In the genomic region with DNA sequence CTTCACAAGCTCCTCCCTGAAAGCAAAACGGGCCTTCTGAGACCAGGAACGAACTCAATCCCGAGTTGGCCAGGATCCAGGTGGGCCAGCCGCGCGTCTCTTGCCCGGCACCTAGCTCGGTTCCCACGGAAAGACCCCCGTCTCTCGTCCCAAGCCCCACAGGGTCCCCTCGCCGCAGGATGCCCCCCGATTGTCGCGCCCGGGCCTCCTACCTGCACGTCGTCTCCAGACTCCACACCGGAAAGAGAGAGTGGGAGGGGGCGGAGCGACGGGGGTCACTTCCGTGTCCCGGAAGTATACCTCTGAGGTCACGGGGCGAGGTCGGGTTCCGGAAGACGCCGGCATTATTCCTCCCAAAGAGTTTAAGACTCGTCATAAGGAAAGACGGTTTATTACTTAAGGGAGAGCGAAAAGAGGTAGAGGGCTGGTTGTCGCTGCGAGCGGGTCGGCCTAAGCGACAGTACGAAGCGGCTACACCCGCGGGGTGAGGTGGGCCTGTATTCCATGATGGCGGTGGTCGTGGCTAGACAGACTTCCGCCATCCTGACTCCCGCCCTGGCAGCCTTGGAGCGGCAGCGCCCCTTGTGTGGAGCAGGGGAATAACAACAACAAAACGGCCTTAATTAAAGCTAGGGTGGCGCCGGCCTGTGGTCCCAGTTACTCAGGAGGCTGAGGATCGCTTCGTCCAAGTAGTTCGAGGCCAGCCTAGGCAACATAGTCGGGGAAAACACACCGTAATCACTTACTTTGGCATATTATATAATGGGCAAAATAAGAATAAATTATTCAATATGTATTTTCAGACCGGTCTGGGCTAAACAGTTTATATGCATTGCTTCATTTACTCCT, we compare ENCODE assay signal across 1 cellular context.
TF ChIP-seq lines count a peak whose summit lies in the region.

A gene (minus strand): TSS at position 249 of the 849 bp plus-strand sequence. CDS start 2,006 bp downstream, outside the sequence.

TF ChIP-seq in WTC11, 78 proteins besides CTCF, POLR2A, EP300 and RAD21 (continued from another document):
- TF ChIP-seq, protein P1, sequence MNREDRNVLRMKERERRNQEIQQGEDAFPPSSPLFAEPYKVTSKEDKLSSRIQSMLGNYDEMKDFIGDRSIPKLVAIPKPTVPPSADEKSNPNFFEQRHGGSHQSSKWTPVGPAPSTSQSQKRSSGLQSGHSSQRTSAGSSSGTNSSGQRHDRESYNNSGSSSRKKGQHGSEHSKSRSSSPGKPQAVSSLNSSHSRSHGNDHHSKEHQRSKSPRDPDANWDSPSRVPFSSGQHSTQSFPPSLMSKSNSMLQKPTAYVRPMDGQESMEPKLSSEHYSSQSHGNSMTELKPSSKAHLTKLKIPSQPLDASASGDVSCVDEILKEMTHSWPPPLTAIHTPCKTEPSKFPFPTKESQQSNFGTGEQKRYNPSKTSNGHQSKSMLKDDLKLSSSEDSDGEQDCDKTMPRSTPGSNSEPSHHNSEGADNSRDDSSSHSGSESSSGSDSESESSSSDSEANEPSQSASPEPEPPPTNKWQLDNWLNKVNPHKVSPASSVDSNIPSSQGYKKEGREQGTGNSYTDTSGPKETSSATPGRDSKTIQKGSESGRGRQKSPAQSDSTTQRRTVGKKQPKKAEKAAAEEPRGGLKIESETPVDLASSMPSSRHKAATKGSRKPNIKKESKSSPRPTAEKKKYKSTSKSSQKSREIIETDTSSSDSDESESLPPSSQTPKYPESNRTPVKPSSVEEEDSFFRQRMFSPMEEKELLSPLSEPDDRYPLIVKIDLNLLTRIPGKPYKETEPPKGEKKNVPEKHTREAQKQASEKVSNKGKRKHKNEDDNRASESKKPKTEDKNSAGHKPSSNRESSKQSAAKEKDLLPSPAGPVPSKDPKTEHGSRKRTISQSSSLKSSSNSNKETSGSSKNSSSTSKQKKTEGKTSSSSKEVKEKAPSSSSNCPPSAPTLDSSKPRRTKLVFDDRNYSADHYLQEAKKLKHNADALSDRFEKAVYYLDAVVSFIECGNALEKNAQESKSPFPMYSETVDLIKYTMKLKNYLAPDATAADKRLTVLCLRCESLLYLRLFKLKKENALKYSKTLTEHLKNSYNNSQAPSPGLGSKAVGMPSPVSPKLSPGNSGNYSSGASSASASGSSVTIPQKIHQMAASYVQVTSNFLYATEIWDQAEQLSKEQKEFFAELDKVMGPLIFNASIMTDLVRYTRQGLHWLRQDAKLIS (CRISPR knock-in tag; IDR thresholded peaks at IDR 0.05; ENCODE audit: borderline replicate concordance), result no peak
- TF ChIP-seq EMX1 (CRISPR knock-in tag; IDR thresholded peaks at IDR 0.05) (peak; percentile 47; the same call in 1 of the 2 replicates), RELA (CRISPR knock-in tag; IDR thresholded peaks at IDR 0.05; ENCODE audit: borderline replicate concordance) (no peak), ZNF121 (CRISPR knock-in tag; IDR thresholded peaks at IDR 0.05) (no peak), GTF2I (CRISPR knock-in tag; conservative IDR thresholded peaks at IDR 0.05) (peak; percentile 74), NR2C2 (CRISPR knock-in tag; IDR thresholded peaks at IDR 0.05) (peak; percentile 94), NFATC4 (CRISPR knock-in tag; IDR thresholded peaks at IDR 0.05) (0 out of 2 replicates have a peak, but pooled peaks have one; percentile 79), TEAD4 (CRISPR knock-in tag; IDR thresholded peaks at IDR 0.05) (no peak), SMAD4 (CRISPR knock-in tag; IDR thresholded peaks at IDR 0.05) (no peak), PRRX2 (CRISPR knock-in tag; IDR thresholded peaks at IDR 0.05) (no peak), ZNF263 (CRISPR knock-in tag; IDR thresholded peaks at IDR 0.05; ENCODE audit: low read depth) (no peak), ZNF232 (CRISPR knock-in tag; IDR thresholded peaks at IDR 0.05) (no peak), GRHL2 (CRISPR knock-in tag; IDR thresholded peaks at IDR 0.05; ENCODE audit: insufficient replicate concordance, severe bottlenecking) (no peak)
- TF ChIP-seq, protein P2, sequence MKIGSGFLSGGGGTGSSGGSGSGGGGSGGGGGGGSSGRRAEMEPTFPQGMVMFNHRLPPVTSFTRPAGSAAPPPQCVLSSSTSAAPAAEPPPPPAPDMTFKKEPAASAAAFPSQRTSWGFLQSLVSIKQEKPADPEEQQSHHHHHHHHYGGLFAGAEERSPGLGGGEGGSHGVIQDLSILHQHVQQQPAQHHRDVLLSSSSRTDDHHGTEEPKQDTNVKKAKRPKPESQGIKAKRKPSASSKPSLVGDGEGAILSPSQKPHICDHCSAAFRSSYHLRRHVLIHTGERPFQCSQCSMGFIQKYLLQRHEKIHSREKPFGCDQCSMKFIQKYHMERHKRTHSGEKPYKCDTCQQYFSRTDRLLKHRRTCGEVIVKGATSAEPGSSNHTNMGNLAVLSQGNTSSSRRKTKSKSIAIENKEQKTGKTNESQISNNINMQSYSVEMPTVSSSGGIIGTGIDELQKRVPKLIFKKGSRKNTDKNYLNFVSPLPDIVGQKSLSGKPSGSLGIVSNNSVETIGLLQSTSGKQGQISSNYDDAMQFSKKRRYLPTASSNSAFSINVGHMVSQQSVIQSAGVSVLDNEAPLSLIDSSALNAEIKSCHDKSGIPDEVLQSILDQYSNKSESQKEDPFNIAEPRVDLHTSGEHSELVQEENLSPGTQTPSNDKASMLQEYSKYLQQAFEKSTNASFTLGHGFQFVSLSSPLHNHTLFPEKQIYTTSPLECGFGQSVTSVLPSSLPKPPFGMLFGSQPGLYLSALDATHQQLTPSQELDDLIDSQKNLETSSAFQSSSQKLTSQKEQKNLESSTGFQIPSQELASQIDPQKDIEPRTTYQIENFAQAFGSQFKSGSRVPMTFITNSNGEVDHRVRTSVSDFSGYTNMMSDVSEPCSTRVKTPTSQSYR (CRISPR knock-in tag; IDR thresholded peaks at IDR 0.05), result 0 out of 2 replicates have a peak, but pooled peaks have one; percentile 44
- TF ChIP-seq, protein P3, sequence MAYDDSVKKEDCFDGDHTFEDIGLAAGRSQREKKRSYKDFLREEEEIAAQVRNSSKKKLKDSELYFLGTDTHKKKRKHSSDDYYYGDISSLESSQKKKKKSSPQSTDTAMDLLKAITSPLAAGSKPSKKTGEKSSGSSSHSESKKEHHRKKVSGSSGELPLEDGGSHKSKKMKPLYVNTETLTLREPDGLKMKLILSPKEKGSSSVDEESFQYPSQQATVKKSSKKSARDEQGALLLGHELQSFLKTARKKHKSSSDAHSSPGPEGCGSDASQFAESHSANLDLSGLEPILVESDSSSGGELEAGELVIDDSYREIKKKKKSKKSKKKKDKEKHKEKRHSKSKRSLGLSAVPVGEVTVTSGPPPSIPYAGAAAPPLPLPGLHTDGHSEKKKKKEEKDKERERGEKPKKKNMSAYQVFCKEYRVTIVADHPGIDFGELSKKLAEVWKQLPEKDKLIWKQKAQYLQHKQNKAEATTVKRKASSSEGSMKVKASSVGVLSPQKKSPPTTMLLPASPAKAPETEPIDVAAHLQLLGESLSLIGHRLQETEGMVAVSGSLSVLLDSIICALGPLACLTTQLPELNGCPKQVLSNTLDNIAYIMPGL (CRISPR knock-in tag; IDR thresholded peaks at IDR 0.05), result peak; percentile 71; the same call in 1 of the 2 replicates
- TF ChIP-seq, protein P4, sequence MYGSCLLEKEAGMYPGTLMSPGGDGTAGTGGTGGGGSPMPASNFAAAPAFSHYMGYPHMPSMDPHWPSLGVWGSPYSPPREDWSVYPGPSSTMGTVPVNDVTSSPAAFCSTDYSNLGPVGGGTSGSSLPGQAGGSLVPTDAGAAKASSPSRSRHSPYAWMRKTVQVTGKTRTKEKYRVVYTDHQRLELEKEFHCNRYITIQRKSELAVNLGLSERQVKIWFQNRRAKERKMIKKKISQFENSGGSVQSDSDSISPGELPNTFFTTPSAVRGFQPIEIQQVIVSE (CRISPR knock-in tag; IDR thresholded peaks at IDR 0.05; ENCODE audit: borderline replicate concordance), result no peak
- TF ChIP-seq, protein P5, sequence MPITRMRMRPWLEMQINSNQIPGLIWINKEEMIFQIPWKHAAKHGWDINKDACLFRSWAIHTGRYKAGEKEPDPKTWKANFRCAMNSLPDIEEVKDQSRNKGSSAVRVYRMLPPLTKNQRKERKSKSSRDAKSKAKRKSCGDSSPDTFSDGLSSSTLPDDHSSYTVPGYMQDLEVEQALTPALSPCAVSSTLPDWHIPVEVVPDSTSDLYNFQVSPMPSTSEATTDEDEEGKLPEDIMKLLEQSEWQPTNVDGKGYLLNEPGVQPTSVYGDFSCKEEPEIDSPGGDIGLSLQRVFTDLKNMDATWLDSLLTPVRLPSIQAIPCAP (CRISPR knock-in tag; IDR thresholded peaks at IDR 0.05), result 0 out of 2 replicates have a peak, but pooled peaks have one; percentile 51
- TF ChIP-seq, protein P6, sequence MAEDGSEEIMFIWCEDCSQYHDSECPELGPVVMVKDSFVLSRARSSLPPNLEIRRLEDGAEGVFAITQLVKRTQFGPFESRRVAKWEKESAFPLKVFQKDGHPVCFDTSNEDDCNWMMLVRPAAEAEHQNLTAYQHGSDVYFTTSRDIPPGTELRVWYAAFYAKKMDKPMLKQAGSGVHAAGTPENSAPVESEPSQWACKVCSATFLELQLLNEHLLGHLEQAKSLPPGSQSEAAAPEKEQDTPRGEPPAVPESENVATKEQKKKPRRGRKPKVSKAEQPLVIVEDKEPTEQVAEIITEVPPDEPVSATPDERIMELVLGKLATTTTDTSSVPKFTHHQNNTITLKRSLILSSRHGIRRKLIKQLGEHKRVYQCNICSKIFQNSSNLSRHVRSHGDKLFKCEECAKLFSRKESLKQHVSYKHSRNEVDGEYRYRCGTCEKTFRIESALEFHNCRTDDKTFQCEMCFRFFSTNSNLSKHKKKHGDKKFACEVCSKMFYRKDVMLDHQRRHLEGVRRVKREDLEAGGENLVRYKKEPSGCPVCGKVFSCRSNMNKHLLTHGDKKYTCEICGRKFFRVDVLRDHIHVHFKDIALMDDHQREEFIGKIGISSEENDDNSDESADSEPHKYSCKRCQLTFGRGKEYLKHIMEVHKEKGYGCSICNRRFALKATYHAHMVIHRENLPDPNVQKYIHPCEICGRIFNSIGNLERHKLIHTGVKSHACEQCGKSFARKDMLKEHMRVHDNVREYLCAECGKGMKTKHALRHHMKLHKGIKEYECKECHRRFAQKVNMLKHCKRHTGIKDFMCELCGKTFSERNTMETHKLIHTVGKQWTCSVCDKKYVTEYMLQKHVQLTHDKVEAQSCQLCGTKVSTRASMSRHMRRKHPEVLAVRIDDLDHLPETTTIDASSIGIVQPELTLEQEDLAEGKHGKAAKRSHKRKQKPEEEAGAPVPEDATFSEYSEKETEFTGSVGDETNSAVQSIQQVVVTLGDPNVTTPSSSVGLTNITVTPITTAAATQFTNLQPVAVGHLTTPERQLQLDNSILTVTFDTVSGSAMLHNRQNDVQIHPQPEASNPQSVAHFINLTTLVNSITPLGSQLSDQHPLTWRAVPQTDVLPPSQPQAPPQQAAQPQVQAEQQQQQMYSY (CRISPR knock-in tag; IDR thresholded peaks at IDR 0.05), result no peak
- TF ChIP-seq, protein P7, sequence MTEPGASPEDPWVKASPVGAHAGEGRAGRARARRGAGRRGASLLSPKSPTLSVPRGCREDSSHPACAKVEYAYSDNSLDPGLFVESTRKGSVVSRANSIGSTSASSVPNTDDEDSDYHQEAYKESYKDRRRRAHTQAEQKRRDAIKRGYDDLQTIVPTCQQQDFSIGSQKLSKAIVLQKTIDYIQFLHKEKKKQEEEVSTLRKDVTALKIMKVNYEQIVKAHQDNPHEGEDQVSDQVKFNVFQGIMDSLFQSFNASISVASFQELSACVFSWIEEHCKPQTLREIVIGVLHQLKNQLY (CRISPR knock-in tag; IDR thresholded peaks at IDR 0.05), result no peak
- TF ChIP-seq, protein P8, sequence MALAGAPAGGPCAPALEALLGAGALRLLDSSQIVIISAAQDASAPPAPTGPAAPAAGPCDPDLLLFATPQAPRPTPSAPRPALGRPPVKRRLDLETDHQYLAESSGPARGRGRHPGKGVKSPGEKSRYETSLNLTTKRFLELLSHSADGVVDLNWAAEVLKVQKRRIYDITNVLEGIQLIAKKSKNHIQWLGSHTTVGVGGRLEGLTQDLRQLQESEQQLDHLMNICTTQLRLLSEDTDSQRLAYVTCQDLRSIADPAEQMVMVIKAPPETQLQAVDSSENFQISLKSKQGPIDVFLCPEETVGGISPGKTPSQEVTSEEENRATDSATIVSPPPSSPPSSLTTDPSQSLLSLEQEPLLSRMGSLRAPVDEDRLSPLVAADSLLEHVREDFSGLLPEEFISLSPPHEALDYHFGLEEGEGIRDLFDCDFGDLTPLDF (CRISPR knock-in tag; IDR thresholded peaks at IDR 0.05), result no peak
- TF ChIP-seq, protein P9, sequence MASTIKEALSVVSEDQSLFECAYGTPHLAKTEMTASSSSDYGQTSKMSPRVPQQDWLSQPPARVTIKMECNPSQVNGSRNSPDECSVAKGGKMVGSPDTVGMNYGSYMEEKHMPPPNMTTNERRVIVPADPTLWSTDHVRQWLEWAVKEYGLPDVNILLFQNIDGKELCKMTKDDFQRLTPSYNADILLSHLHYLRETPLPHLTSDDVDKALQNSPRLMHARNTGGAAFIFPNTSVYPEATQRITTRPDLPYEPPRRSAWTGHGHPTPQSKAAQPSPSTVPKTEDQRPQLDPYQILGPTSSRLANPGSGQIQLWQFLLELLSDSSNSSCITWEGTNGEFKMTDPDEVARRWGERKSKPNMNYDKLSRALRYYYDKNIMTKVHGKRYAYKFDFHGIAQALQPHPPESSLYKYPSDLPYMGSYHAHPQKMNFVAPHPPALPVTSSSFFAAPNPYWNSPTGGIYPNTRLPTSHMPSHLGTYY (CRISPR knock-in tag; IDR thresholded peaks at IDR 0.05), result 0 out of 2 replicates have a peak, but pooled peaks have one; percentile 51
